ENCODE assay signal across 7 cellular contexts in genomic region chrX:54358424-54359211, GRCh38. TPM values are rescaled to one million over a fixed set of nuclear protein-coding genes. Genes with fewer than 3 reads are reported as not detected.
DNase-seq lines count a peak whose midpoint lies in the region; ATAC-seq and TF ChIP-seq lines count a peak whose summit lies in the region.

No MANE protein-coding gene starts in this region.

- H3K27ac Mint-ChIP-seq in GM23338 = peak overlapping the region; percentile 100
- H3K27ac Mint-ChIP-seq in stimulated activated naive CD8-positive, alpha-beta T cell treated with anti-CD3 and anti-CD28 coated beads, Interleukin-15, Interleukin-2, amounts not matched to agents 100 ng/mL and 50 ng/mL, for 24 hours = peak overlapping the region; percentile 74

- no peaks in the 10 kb centered on the region for H4K20me1 ChIP-seq in GM23338 (replicated peaks; ENCODE audit: insufficient read depth)

- H3K9me3 ChIP-seq in muscle layer of duodenum (ENCODE audit: control insufficient read depth in 1 of 2, low read length in 2 of 2) = no peaks in the 10 kb centered on the region

- peaks cover 29% of the 10 kb centered on the region for H3K4me1 Mint-ChIP-seq in GM23338
- H3K4me1 Mint-ChIP-seq in stimulated activated naive CD8-positive, alpha-beta T cell treated with anti-CD3 and anti-CD28 coated beads, Interleukin-15, Interleukin-2, amounts not matched to agents 100 ng/mL and 50 ng/mL, for 24 hours (ENCODE audit: low read depth) = peaks cover 26% of the 10 kb centered on the region

- no peaks in the 10 kb centered on the region for H3K27me3 ChIP-seq in GM23338 (ENCODE audit: insufficient read depth)
- H3K27me3 ChIP-seq in muscle layer of duodenum (ENCODE audit: low read depth, low read length) = no peaks in the 10 kb centered on the region

- H3K36me3 ChIP-seq in GM23338 (ENCODE audit: insufficient read depth) (no peaks in the 10 kb centered on the region), muscle layer of duodenum (ENCODE audit: control insufficient read depth in 1 of 2, insufficient read depth in 2 of 2, low read length in 2 of 2) (no peaks in the 10 kb centered on the region)

- peaks cover 35% of the 10 kb centered on the region for H3K79me2 ChIP-seq in GM23338 (replicated peaks; ENCODE audit: insufficient read depth)

- H3K4me3 Mint-ChIP-seq in GM23338 = peak overlapping the region; percentile 88
- peak overlapping the region; percentile 80 for H3K4me3 Mint-ChIP-seq in stimulated activated naive CD8-positive, alpha-beta T cell treated with anti-CD3 and anti-CD28 coated beads, Interleukin-15, Interleukin-2, amounts not matched to agents 100 ng/mL and 50 ng/mL, for 24 hours

- H2AFZ ChIP-seq in GM23338 = peak overlapping the region; percentile 90; the same call in 1 of the 2 replicates

- no peaks in the 10 kb centered on the region for H3F3A ChIP-seq in GM23338 (replicated peaks; ENCODE audit: low read depth)

- DNase-seq in GM23338 (ENCODE audit: low spot score) (peak; percentile 92), NCI-H2227 (lab: John Stamatoyannopoulos, UW; ENCODE audit: unreplicated experiment) (peak; percentile 95), activated T-cell treated with anti-CD3 and anti-CD28 coated beads for 48 hours (ENCODE audit: low read depth) (peak; percentile 25), SIG-M5 treated with dmso at 0.1 percent for 504 hours (lab: John Stamatoyannopoulos, UW; ENCODE audit: unreplicated experiment) (no peak)

- H3K4me2 ChIP-seq in GM23338 = peak overlapping the region; percentile 88

- no peaks in the 10 kb centered on the region for H3K9me2 ChIP-seq in GM23338 (ENCODE audit: insufficient read depth)

- TF ChIP-seq CTCF in GM23338 (conservative IDR thresholded peaks at IDR 0.05; ENCODE audit: low read depth in 2 of 2) = no peak

- H3K4me1 ChIP-seq in GM23338 (ENCODE audit: insufficient read depth) = peaks cover 11% of the 10 kb centered on the region; the same call in 1 of the 2 replicates
- peaks cover 0 to 2% of the 10 kb centered on the region in 2 donors for H3K4me1 ChIP-seq in muscle layer of duodenum (ENCODE audit: control insufficient read depth in 1 of 2, insufficient read depth in 2 of 2, low read length in 2 of 2)

- ATAC-seq in GM23338 (peak; percentile 72), esophagus mucosa (peak; percentile 41)

- H3K9me3 Mint-ChIP-seq in GM23338 = no peaks in the 10 kb centered on the region; the same call in 2 of the 3 replicates
- no peaks in the 10 kb centered on the region for H3K9me3 Mint-ChIP-seq in stimulated activated naive CD8-positive, alpha-beta T cell treated with anti-CD3 and anti-CD28 coated beads, Interleukin-15, Interleukin-2, amounts not matched to agents 100 ng/mL and 50 ng/mL, for 24 hours

- peak overlapping the region; percentile 99 for H3K27ac ChIP-seq in GM23338 (ENCODE audit: low read depth)
- H3K27ac ChIP-seq in muscle layer of duodenum (ENCODE audit: low read length) = no peak overlapping the region

- H3K36me3 Mint-ChIP-seq in GM23338 (ENCODE audit: low read depth) = no peaks in the 10 kb centered on the region; the same call in 2 of the 3 replicates
- H3K36me3 Mint-ChIP-seq in stimulated activated naive CD8-positive, alpha-beta T cell treated with anti-CD3 and anti-CD28 coated beads, Interleukin-15, Interleukin-2, amounts not matched to agents 100 ng/mL and 50 ng/mL, for 24 hours (ENCODE audit: low read depth) = no peaks in the 10 kb centered on the region

- H3K27me3 Mint-ChIP-seq in GM23338 (ENCODE audit: insufficient read depth, low read depth, poor library complexity) = peaks cover 12% of the 10 kb centered on the region
- peaks cover 41% of the 10 kb centered on the region for H3K27me3 Mint-ChIP-seq in stimulated activated naive CD8-positive, alpha-beta T cell treated with anti-CD3 and anti-CD28 coated beads, Interleukin-15, Interleukin-2, amounts not matched to agents 100 ng/mL and 50 ng/mL, for 24 hours

- H3K4me3 ChIP-seq in GM23338 = peak overlapping the region; percentile 57
- H3K4me3 ChIP-seq in muscle layer of duodenum (ENCODE audit: low read depth in 1 of 2, low read length in 2 of 2) = peak overlapping the region; percentile 42 to 72

TF ChIP-seq in GM23338, 12 proteins besides CTCF, POLR2A, EP300 and RAD21 (continues in another document):
- no peak for TF ChIP-seq EZH2phosphoT487 (IDR thresholded peaks at IDR 0.05; ENCODE audit: unreplicated experiment)
- no peak for TF ChIP-seq NANOG (IDR thresholded peaks at IDR 0.05; ENCODE audit: borderline replicate concordance)
- peak; percentile 59; the same call in 1 of the 2 replicates for TF ChIP-seq ETS1 (IDR thresholded peaks at IDR 0.05)
- no peak for TF ChIP-seq ZNF331 (CRISPR knock-in tag; IDR thresholded peaks at IDR 0.05; ENCODE audit: low read depth)
- TF ChIP-seq REST (IDR thresholded peaks at IDR 0.05; ENCODE audit: unreplicated experiment) = no peak
- no peak; the same call in 1 of the 2 replicates for TF ChIP-seq CREB1 (CRISPR knock-in tag; IDR thresholded peaks at IDR 0.05; ENCODE audit: low read depth)
- 0 out of 2 replicates have a peak, but pooled peaks have one; percentile 26 for TF ChIP-seq POLR2AphosphoS5 (IDR thresholded peaks at IDR 0.05; ENCODE audit: low read depth)
- TF ChIP-seq ZNF114 (CRISPR knock-in tag; IDR thresholded peaks at IDR 0.05) = no peak

RNA-seq across cellular contexts. Expression of gene WNK3, which starts 0.8 kb away (rescaled TPM):
- 27.4 and 27.6 TPM in 2 replicates for total RNA-seq in GM23338 (2014; rRNA removed; shearing (Covaris generic))
- 51.5 and 57.5 TPM in 2 replicates for polyA plus RNA-seq in GM23338 (2016; fragmentation: Nextera tagmentation; extraction: Ambion mirVana)
- 0.40 TPM for total RNA-seq in esophagus mucosa

Comparison
In these comparisons a context has a peak if more than half of its experiments do, and no peak if none do; other contexts are left out.
1. RNA of gene WNK3, which starts 0.8 kb away (total RNA-seq): 27.4 to 27.6 TPM in GM23338; 0.40 TPM in esophagus mucosa (single experiment); every median in the first group is over 10 times any median in the second.